Comparison of ENCODE assay signal across 8 cellular contexts in the genomic region with DNA sequence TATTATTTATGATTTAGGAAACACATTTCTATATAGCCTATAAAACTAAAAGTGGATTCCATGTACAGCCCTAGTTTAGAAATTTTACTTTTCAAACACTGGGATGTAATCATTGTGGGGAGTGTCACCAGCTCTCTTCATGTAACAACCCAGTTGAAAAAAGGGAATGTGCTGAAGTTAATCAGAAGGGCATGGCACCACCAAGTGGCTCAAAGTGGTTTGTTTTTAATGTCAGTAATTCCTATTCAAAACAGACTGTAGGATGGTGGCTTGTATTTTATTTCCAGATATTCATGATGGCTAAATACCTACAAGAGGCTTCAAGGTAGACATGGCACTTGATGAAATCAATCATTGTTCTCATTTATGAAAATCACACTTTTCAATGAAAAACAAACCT. TPM values are rescaled to one million over a fixed set of nuclear protein-coding genes. Genes with fewer than 3 reads are reported as not detected.
DNase-seq lines count a peak whose midpoint lies in the region; ATAC-seq, FAIRE-seq and TF ChIP-seq lines count a peak whose summit lies in the region.

No MANE protein-coding gene starts in this region.

- peaks cover 0 to 5% of the 10 kb centered on the region in 2 experiments; a peak in 2 of 5 replicates for H3K4me1 ChIP-seq in K562 (replicated peaks in 1 of 2; ENCODE audit: control insufficient read depth in 2 of 2, insufficient read depth in 2 of 2, low read length in 2 of 2)
- no peaks in the 10 kb centered on the region for H3K4me1 ChIP-seq in mesenchymal stem cell (ENCODE audit: control insufficient read depth, insufficient read depth, low read depth, low read length)

- no peak overlapping the region for H3K23ac ChIP-seq in mesenchymal stem cell (ENCODE audit: low read length in 2 of 2)

- TF ChIP-seq RAD21 in K562 (CRISPR knock-in tag; conservative IDR thresholded peaks at IDR 0.05 in 1 of 2, IDR thresholded peaks at IDR 0.05 in 1 of 2), result peak; percentile 89 to 90

- no peak overlapping the region for H3K4me3 Mint-ChIP-seq in activated CD8-positive, alpha-beta T cell treated with anti-CD3 and anti-CD28 coated beads for 36 hours
- H3K4me3 Mint-ChIP-seq in activated CD8-positive, alpha-beta T cell treated with anti-CD3 and anti-CD28 coated beads, Interleukin-2, amount 10 ng/mL, durations not matched to agents 7 days and 5 days, result no peak overlapping the region
- no peak overlapping the region for H3K4me3 Mint-ChIP-seq in activated CD8-positive, alpha-beta memory T cell treated with anti-CD3 and anti-CD28 coated beads, Interleukin-2, amount 10 ng/mL, durations not matched to agents 7 days and 5 days

- no peak overlapping the region for H2BK120ac ChIP-seq in mesenchymal stem cell (ENCODE audit: low read depth, low read length)

- TF ChIP-seq POLR2A in K562 (conservative IDR thresholded peaks at IDR 0.05), result no peak

- intact Hi-C loops in activated CD8-positive, alpha-beta T cell treated with anti-CD3 and anti-CD28 coated beads for 36 hours (cut with micrococcal nuclease), result loop anchor here (10.0 kb wide), 2 partner anchors 179 to 229 kb away; partner anchors contain the start of gene SLC9A4
- intact Hi-C loops in K562 (cut with micrococcal nuclease), result loop anchor here (1.0 to 5.0 kb wide), 4 partner anchors 66 to 230 kb away; partner anchors contain the start of genes SLC9A2 and SLC9A4

- H2BK5ac ChIP-seq in mesenchymal stem cell (ENCODE audit: low read depth, low read length, poor library complexity, severe bottlenecking), result no peak overlapping the region

- FAIRE-seq in K562 (lab: Jason Lieb, UNC), result peak; percentile 88

- CTCF ChIA-PET in activated CD8-positive, alpha-beta T cell treated with anti-CD3 and anti-CD28 coated beads for 36 hours (lab: Charles Lee), result interaction anchor here (0.6 to 3.4 kb wide), 12 partner anchors 10 to 232 kb away, joined by 3 to 25 read pairs (median 3); partner anchors contain the start of gene SLC9A4
- CTCF ChIA-PET in activated CD8-positive, alpha-beta T cell treated with anti-CD3 and anti-CD28 coated beads, Interleukin-2, amount 10 ng/mL, durations not matched to agents 7 days and 5 days (lab: Charles Lee), result interaction anchor here (0.6 to 1.7 kb wide), 8 partner anchors 9 to 484 kb away, joined by 3 to 11 read pairs (median 4); partner anchors contain the start of gene SLC9A4
- CTCF ChIA-PET in K562 (lab: Yijun Ruan, JAX; ENCODE audit: low intra/inter-chr PET ratio), result interaction anchor here (0.7 to 2.4 kb wide), 5 partner anchors 88 to 230 kb away, joined by 3 to 16 read pairs (median 6); partner anchors contain the start of gene SLC9A4
- CTCF ChIA-PET in activated CD8-positive, alpha-beta memory T cell treated with anti-CD3 and anti-CD28 coated beads, Interleukin-2, amount 10 ng/mL, durations not matched to agents 7 days and 5 days (lab: Charles Lee), result interaction anchor here (1.2 kb wide), 1 partner anchor 33 kb away, joined by 3 read pairs; a partner anchor contains a TSS

- H3K79me2 ChIP-seq in K562 (ENCODE audit: control insufficient read depth, insufficient read depth, low read length), result no peaks in the 10 kb centered on the region

- H3K9me3 ChIP-seq in K562 (replicated peaks; ENCODE audit: control insufficient read depth, insufficient read depth, low read depth, low read length), result no peaks in the 10 kb centered on the region
- no peaks in the 10 kb centered on the region for H3K9me3 ChIP-seq in mesenchymal stem cell (ENCODE audit: control insufficient read depth, low read length)

- H3K4me2 ChIP-seq in K562 (ENCODE audit: insufficient read depth, low read length) (no peak overlapping the region), mesenchymal stem cell (ENCODE audit: low read length, poor library complexity, severe bottlenecking) (no peak overlapping the region)

- H3K36me3 ChIP-seq in K562 (ENCODE audit: control insufficient read depth, insufficient read depth, low read length), result peaks cover 6% of the 10 kb centered on the region; the same call in 1 of the 3 replicates
- H3K36me3 ChIP-seq in mesenchymal stem cell (ENCODE audit: control insufficient read depth in 1 of 2, insufficient read depth in 2 of 2, low read depth in 1 of 2, low read length in 2 of 2), result no peaks in the 10 kb centered on the region

- peaks cover 6% of the 10 kb centered on the region for H3K27me3 Mint-ChIP-seq in activated CD8-positive, alpha-beta T cell treated with anti-CD3 and anti-CD28 coated beads for 36 hours
- peaks cover 9% of the 10 kb centered on the region for H3K27me3 Mint-ChIP-seq in activated CD8-positive, alpha-beta T cell treated with anti-CD3 and anti-CD28 coated beads, Interleukin-2, amount 10 ng/mL, durations not matched to agents 7 days and 5 days (ENCODE audit: low read depth)
- peaks cover 12% of the 10 kb centered on the region for H3K27me3 Mint-ChIP-seq in activated CD8-positive, alpha-beta memory T cell treated with anti-CD3 and anti-CD28 coated beads, Interleukin-2, amount 10 ng/mL, durations not matched to agents 7 days and 5 days

- no peak overlapping the region for H3K4ac ChIP-seq in mesenchymal stem cell (ENCODE audit: low read depth in 1 of 2, low read length in 2 of 2)

- no peaks in the 10 kb centered on the region for H3K27me3 ChIP-seq in K562 (ENCODE audit: control insufficient read depth in 2 of 2, insufficient read depth in 2 of 2, low read length in 2 of 2)
- H3K27me3 ChIP-seq in mesenchymal stem cell (ENCODE audit: control insufficient read depth in 1 of 2, insufficient read depth in 1 of 2, low read length in 2 of 2), result peaks cover 0 to 12% of the 10 kb centered on the region in 2 experiments

- H2AK5ac ChIP-seq in mesenchymal stem cell (ENCODE audit: low read length, severe bottlenecking), result no peak overlapping the region

- no peaks in the 10 kb centered on the region for H3K9me1 ChIP-seq in K562 (ENCODE audit: control insufficient read depth, insufficient read depth, low read length)

- POLR2A ChIA-PET in activated CD8-positive, alpha-beta T cell treated with anti-CD3 and anti-CD28 coated beads for 36 hours (lab: Charles Lee), result interaction anchor here (0.7 kb wide), 1 partner anchor 668 kb away, joined by 3 read pairs; no protein-coding TSS in a partner anchor
- POLR2A ChIA-PET in activated CD8-positive, alpha-beta T cell treated with anti-CD3 and anti-CD28 coated beads, Interleukin-2, amount 10 ng/mL, durations not matched to agents 7 days and 5 days (lab: Charles Lee), result no interaction called here
- POLR2A ChIA-PET in K562 (lab: Yijun Ruan, JAX), result interaction anchor here (0.8 to 1.2 kb wide), 2 partner anchors 11 to 429 kb away, joined by 3 to 4 read pairs; no protein-coding TSS in a partner anchor

- H3K4me3 ChIP-seq in K562, result no peak overlapping the region
- no peak overlapping the region for H3K4me3 ChIP-seq in mesenchymal stem cell (ENCODE audit: insufficient read depth in 1 of 2, low read depth in 1 of 2, low read length in 2 of 2)
- H3K4me3 ChIP-seq in coronary artery, result no peak overlapping the region

- DNase-seq in activated CD8-positive, alpha-beta T cell treated with anti-CD3 and anti-CD28 coated beads for 36 hours, result peak; percentile 43
- no peak for DNase-seq in activated CD8-positive, alpha-beta T cell treated with anti-CD3 and anti-CD28 coated beads, Interleukin-2, amount 10 ng/mL, durations not matched to agents 7 days and 5 days
- DNase-seq in M059J (ENCODE audit: low read depth) (peak; percentile 12), K562 (ENCODE audit: extremely low read depth in 1 of 4, low spot score in 3 of 4) (peak; percentile 23 to 58 (median 43)), mesenchymal stem cell (peak; percentile 10), coronary artery (ENCODE audit: low spot score) (no peak)
- no peak for DNase-seq in activated CD8-positive, alpha-beta memory T cell treated with anti-CD3 and anti-CD28 coated beads, Interleukin-2, amount 10 ng/mL, durations not matched to agents 7 days and 5 days

- H3K18ac ChIP-seq in mesenchymal stem cell (ENCODE audit: low read depth in 1 of 2, low read length in 2 of 2), result no peak overlapping the region

- H3K36me3 Mint-ChIP-seq in activated CD8-positive, alpha-beta T cell treated with anti-CD3 and anti-CD28 coated beads for 36 hours (ENCODE audit: low read depth), result no peaks in the 10 kb centered on the region
- no peaks in the 10 kb centered on the region for H3K36me3 Mint-ChIP-seq in activated CD8-positive, alpha-beta T cell treated with anti-CD3 and anti-CD28 coated beads, Interleukin-2, amount 10 ng/mL, durations not matched to agents 7 days and 5 days (ENCODE audit: low read depth)
- no peaks in the 10 kb centered on the region for H3K36me3 Mint-ChIP-seq in activated CD8-positive, alpha-beta memory T cell treated with anti-CD3 and anti-CD28 coated beads, Interleukin-2, amount 10 ng/mL, durations not matched to agents 7 days and 5 days

- no peak for ATAC-seq in activated CD8-positive, alpha-beta T cell treated with anti-CD3 and anti-CD28 coated beads for 36 hours
- ATAC-seq in activated CD8-positive, alpha-beta T cell treated with anti-CD3 and anti-CD28 coated beads, Interleukin-2, amount 10 ng/mL, durations not matched to agents 7 days and 5 days, result no peak
- ATAC-seq in K562, result peak; percentile 94
- no peak for ATAC-seq in GM21717 (IDR thresholded peaks at IDR 0.05; ENCODE audit: unreplicated experiment)
- ATAC-seq in activated CD8-positive, alpha-beta memory T cell treated with anti-CD3 and anti-CD28 coated beads, Interleukin-2, amount 10 ng/mL, durations not matched to agents 7 days and 5 days, result no peak

- no peaks in the 10 kb centered on the region for H3K9me3 Mint-ChIP-seq in activated CD8-positive, alpha-beta T cell treated with anti-CD3 and anti-CD28 coated beads for 36 hours
- H3K9me3 Mint-ChIP-seq in activated CD8-positive, alpha-beta T cell treated with anti-CD3 and anti-CD28 coated beads, Interleukin-2, amount 10 ng/mL, durations not matched to agents 7 days and 5 days (ENCODE audit: insufficient read depth), result no peaks in the 10 kb centered on the region
- H3K9me3 Mint-ChIP-seq in activated CD8-positive, alpha-beta memory T cell treated with anti-CD3 and anti-CD28 coated beads, Interleukin-2, amount 10 ng/mL, durations not matched to agents 7 days and 5 days (ENCODE audit: low read depth), result no peaks in the 10 kb centered on the region

- H4K20me1 ChIP-seq in K562 (replicated peaks; ENCODE audit: control insufficient read depth, insufficient read depth, low read length), result no peaks in the 10 kb centered on the region

- H2BK12ac ChIP-seq in mesenchymal stem cell (ENCODE audit: low read length in 2 of 2), result no peak overlapping the region

- no peak overlapping the region for H2AFZ ChIP-seq in K562 (ENCODE audit: low read depth, low read length)
- H2AFZ ChIP-seq in mesenchymal stem cell (ENCODE audit: low read depth, low read length), result no peak overlapping the region

- no peak overlapping the region for H3K27ac ChIP-seq in K562 (ENCODE audit: extremely low read depth, low read depth, low read length)
- no peak overlapping the region for H3K27ac ChIP-seq in mesenchymal stem cell (ENCODE audit: low read length, poor library complexity, severe bottlenecking)
- H3K27ac ChIP-seq in coronary artery, result no peak overlapping the region

- BruUV-seq in K562 (replicated peaks; lab: Mats Ljungman, UMichigan), result no TSS peak

- no peak overlapping the region for H3K14ac ChIP-seq in mesenchymal stem cell (ENCODE audit: low read length in 2 of 2)

- no peak overlapping the region for H3K27ac Mint-ChIP-seq in activated CD8-positive, alpha-beta T cell treated with anti-CD3 and anti-CD28 coated beads for 36 hours
- no peak overlapping the region for H3K27ac Mint-ChIP-seq in activated CD8-positive, alpha-beta T cell treated with anti-CD3 and anti-CD28 coated beads, Interleukin-2, amount 10 ng/mL, durations not matched to agents 7 days and 5 days
- H3K27ac Mint-ChIP-seq in activated CD8-positive, alpha-beta memory T cell treated with anti-CD3 and anti-CD28 coated beads, Interleukin-2, amount 10 ng/mL, durations not matched to agents 7 days and 5 days, result no peak overlapping the region

- H3K9ac ChIP-seq in K562 (ENCODE audit: insufficient read depth in 1 of 2, low read depth in 2 of 2, low read length in 2 of 2) (no peak overlapping the region), mesenchymal stem cell (ENCODE audit: low read length) (no peak overlapping the region)

- no peaks in the 10 kb centered on the region for H3K79me1 ChIP-seq in mesenchymal stem cell (replicated peaks; ENCODE audit: low read length, poor library complexity, severe bottlenecking)

- in situ Hi-C loops in K562 (cut with MboI), result loop anchor here (5.0 to 10.0 kb wide), 2 partner anchors 176 to 229 kb away; partner anchors contain the start of gene SLC9A4

- TF ChIP-seq CTCF in activated CD8-positive, alpha-beta T cell treated with anti-CD3 and anti-CD28 coated beads for 36 hours (IDR thresholded peaks at IDR 0.05), result peak; percentile 32
- TF ChIP-seq CTCF in K562 (IDR thresholded peaks at IDR 0.05 in 2 of 3, conservative IDR thresholded peaks at IDR 0.05 in 1 of 3; ENCODE audit: insufficient read depth in 2 of 3, low read depth in 1 of 3, low read length in 3 of 3) (peak; percentile 58 to 85 (median 66)), coronary artery (IDR thresholded peaks at IDR 0.05) (no peak)

- no peak overlapping the region for H4K91ac ChIP-seq in mesenchymal stem cell (ENCODE audit: low read length)

- no peak for TF ChIP-seq EP300 in K562 (IDR thresholded peaks at IDR 0.05; ENCODE audit: low read length)

- H2BK15ac ChIP-seq in mesenchymal stem cell (ENCODE audit: low read depth, poor library complexity, severe bottlenecking), result no peak overlapping the region

- no peaks in the 10 kb centered on the region for H3K4me1 Mint-ChIP-seq in activated CD8-positive, alpha-beta T cell treated with anti-CD3 and anti-CD28 coated beads for 36 hours (ENCODE audit: low read depth)
- no peaks in the 10 kb centered on the region for H3K4me1 Mint-ChIP-seq in activated CD8-positive, alpha-beta T cell treated with anti-CD3 and anti-CD28 coated beads, Interleukin-2, amount 10 ng/mL, durations not matched to agents 7 days and 5 days (ENCODE audit: low read depth)
- no peaks in the 10 kb centered on the region for H3K4me1 Mint-ChIP-seq in activated CD8-positive, alpha-beta memory T cell treated with anti-CD3 and anti-CD28 coated beads, Interleukin-2, amount 10 ng/mL, durations not matched to agents 7 days and 5 days

- no peak overlapping the region for H4K8ac ChIP-seq in mesenchymal stem cell (ENCODE audit: low read length)

RNA-seq across cellular contexts. Expression of gene TMEM182, which starts 58.1 kb away (rescaled TPM):
- total RNA-seq in activated CD8-positive, alpha-beta T cell treated with anti-CD3 and anti-CD28 coated beads for 36 hours, result 1 to 10 TPM; 4.4 to 5.3 TPM
- 1 to 10 TPM; 3.1 to 4.4 TPM for total RNA-seq in activated CD8-positive, alpha-beta T cell treated with anti-CD3 and anti-CD28 coated beads, Interleukin-2, amount 10 ng/mL, durations not matched to agents 7 days and 5 days
- 5.5 and 11.1 TPM in 2 replicates for total RNA-seq in M059J (2014; rRNA removed; shearing (Covaris generic))
- total RNA-seq in K562 (2011; cell fraction: chromatin; rRNA removed; ENCODE audit: low replicate concordance), result 9.4 and 13.2 TPM in 2 replicates
- 4.2 and 6.6 TPM in 2 replicates for total RNA-seq in K562 (2011; cell fraction: nucleolus; rRNA removed)
- 7.0 and 16.0 TPM in 2 replicates for total RNA-seq in K562 (2011; cell fraction: nucleoplasm; rRNA removed)
- total RNA-seq in K562 (2014; rRNA removed), result 4.8 and 5.5 TPM in 2 replicates
- 6.7 and 7.2 TPM in 2 replicates for total RNA-seq in K562 (2014; rRNA removed; fragmentation: Illumina TruSeq; extraction: Trizol)
- total RNA-seq in K562 (2015; rRNA removed; fragmentation: Illumina TruSeq; extraction: Trizol), result 5.6 and 5.7 TPM in 2 replicates
- 5.2 and 7.6 TPM in 2 replicates for total RNA-seq in K562 (2021)
- polyA plus RNA-seq in K562 (2011; rRNA removed), result 5.7 and 7.5 TPM in 2 replicates
- 3.7 and 7.9 TPM in 2 replicates for polyA plus RNA-seq in K562 (2011; cell fraction: cytosol; rRNA removed)
- polyA plus RNA-seq in K562 (2011; cell fraction: nucleus; rRNA removed), result 6.7 and 8.1 TPM in 2 replicates
- 7.3 and 12.4 TPM in 2 replicates for polyA plus RNA-seq in K562 (2012)
- 10.0 and 11.2 TPM in 2 replicates for polyA plus RNA-seq in K562 (2014; fragmentation: Illumina TruSeq; extraction: Trizol)
- 10 to 100 TPM in 1 of 2 experiments, 1 to 10 TPM in 1; 8.7 to 11.4 TPM for polyA plus RNA-seq in K562 (2014; fragmentation: Nextera tagmentation; extraction: Ambion mirVana)
- polyA plus RNA-seq in K562 (2014; rRNA removed), result 6.3 and 7.8 TPM in 2 replicates
- polyA minus RNA-seq in K562 (2011; rRNA and poly(A)+ RNA removed), result 11.3 and 12.0 TPM in 2 replicates
- 2.2 and 3.8 TPM in 2 replicates for polyA minus RNA-seq in K562 (2011; cell fraction: cytosol; rRNA and poly(A)+ RNA removed)
- polyA minus RNA-seq in K562 (2011; cell fraction: nucleus; rRNA and poly(A)+ RNA removed), result 7.3 and 9.8 TPM in 2 replicates
- 3.2 TPM for polyA plus RNA-seq in mesenchymal stem cell (2013, experiment 1 of 2)
- 3.1 TPM for polyA plus RNA-seq in mesenchymal stem cell (2013, experiment 2 of 2)
- total RNA-seq in activated CD8-positive, alpha-beta memory T cell treated with anti-CD3 and anti-CD28 coated beads, Interleukin-2, amount 10 ng/mL, durations not matched to agents 7 days and 5 days, result 1 to 10 TPM; 3.7 to 4.4 TPM

Comparison
In these comparisons a context has a peak if more than half of its experiments do, and no peak if none do; other contexts are left out.
1. DNase-seq: peak in activated CD8-positive, alpha-beta T cell treated with anti-CD3 and anti-CD28 coated beads for 36 hours (single experiment), M059J (single experiment), K562 (4 of 4) and mesenchymal stem cell (single experiment); none in activated CD8-positive, alpha-beta T cell treated with anti-CD3 and anti-CD28 coated beads, Interleukin-2, amount 10 ng/mL, durations not matched to agents 7 days and 5 days (single experiment), activated CD8-positive, alpha-beta memory T cell treated with anti-CD3 and anti-CD28 coated beads, Interleukin-2, amount 10 ng/mL, durations not matched to agents 7 days and 5 days (single experiment) and coronary artery (single experiment).